17 cellular contexts compared by ENCODE assay signal in genomic region chr4:183059797-183060196, GRCh38.
"Had no signal": no experiment of that assay in that cellular context is flagged by ENCODE, and none has a peak within 500 bp of the region (broad histone marks: within the 10 kb centered on the region; RNA-seq: fewer than 3 reads in every experiment).

No MANE protein-coding gene starts in this region.

- H3K27me3 ChIP-seq: hepatocyte, neutrophil, sigmoid colon, spleen had no signal

- H3K36me3 ChIP-seq: neutrophil, sigmoid colon, spleen had no signal

- H2AFZ ChIP-seq: hepatocyte, parathyroid adenoma had no signal

- H3K79me2 ChIP-seq: hepatocyte, parathyroid adenoma had no signal

- H3K4me3 ChIP-seq: hepatocyte, sigmoid colon, spleen had no signal

- ATAC-seq: activated CD8-positive, alpha-beta T cell treated with anti-CD3 and anti-CD28 coated beads for 36 hours; activated naive CD4-positive, alpha-beta T cell treated with anti-CD3 and anti-CD28 coated beads, Interleukin-2, amount 50 U/mL, for 72 hours; esophagus mucosa; left lobe of liver; natural killer cell; stimulated activated naive CD8-positive, alpha-beta T cell treated with anti-CD3 and anti-CD28 coated beads, Interleukin-15, amount 100 ng/mL, for 72 hours had no signal

- H3K9me3 ChIP-seq: neutrophil, spleen had no signal

- H3K4me1 ChIP-seq: parathyroid adenoma, sigmoid colon, spleen had no signal

- DNase-seq: activated B cell treated with CpG ODN at 0.5 μM for 24 hours; activated CD4-positive, alpha-beta T cell treated with anti-CD3 and anti-CD28 coated beads for 48 hours; activated CD8-positive, alpha-beta memory T cell treated with anti-CD3 and anti-CD28 coated beads, Interleukin-2, amount 50 U/mL, for 4 hours; activated CD8-positive, alpha-beta T cell treated with anti-CD3 and anti-CD28 coated beads for 36 hours; activated gamma-delta T cell; activated T-cell treated with anti-CD3 and anti-CD28 coated beads, Interleukin-2, amount 50 U/mL, for 48 hours; islet precursor cell; natural killer cell; sigmoid colon; spleen; stimulated activated naive CD8-positive, alpha-beta T cell treated with anti-CD3 and anti-CD28 coated beads, Interleukin-15, amount 100 ng/mL, for 72 hours had no signal

- H3K4me2 ChIP-seq: hepatocyte had no signal

- H3K27ac ChIP-seq: hepatocyte, neutrophil, parathyroid adenoma, sigmoid colon, spleen had no signal

- H3K9ac ChIP-seq: parathyroid adenoma had no signal
